10 cellular contexts compared by ENCODE assay signal in the genomic region with DNA sequence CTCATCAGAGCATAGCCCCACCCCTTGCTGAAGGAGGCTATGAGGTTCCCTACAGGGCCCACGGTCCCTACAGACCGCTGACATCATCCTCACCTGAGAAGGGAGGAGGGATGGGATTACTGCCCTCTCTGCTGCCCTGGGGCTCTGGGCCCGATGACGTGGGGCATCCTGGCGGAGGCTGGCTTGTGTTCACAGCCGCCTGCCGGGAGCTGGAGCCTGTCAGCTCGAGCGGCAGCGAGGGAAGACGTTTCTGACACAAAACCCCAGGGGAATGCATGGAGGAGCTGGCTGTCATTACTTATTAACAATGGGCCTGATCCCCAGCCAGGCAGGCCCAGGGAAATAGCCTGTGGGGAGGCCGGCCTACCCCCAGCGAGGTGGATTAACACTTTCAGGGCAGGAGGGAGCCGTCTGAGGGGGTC.
DNase-seq lines count a peak whose midpoint lies in the region; TF ChIP-seq lines count a peak whose summit lies in the region.
"Had no signal": no experiment of that assay in that cellular context is flagged by ENCODE, and none has a peak within 500 bp of the region (broad histone marks: within the 10 kb centered on the region; RNA-seq: fewer than 3 reads in every experiment).

No MANE protein-coding gene starts in this region.

- WGBS in HUES64: 0% methylated on average over 11 of the region's 14 CpGs

- H3K27me3 ChIP-seq in BE2C (no peaks in the 10 kb centered on the region), HUES64 (ENCODE audit: insufficient read depth, low read length) (no peaks in the 10 kb centered on the region), WERI-Rb-1 (ENCODE audit: insufficient read depth, low read depth, severe bottlenecking) (peaks cover 7% of the 10 kb centered on the region)

- H3K36me3 ChIP-seq in BE2C: no peaks in the 10 kb centered on the region
- H3K36me3 ChIP-seq in HUES64 (ENCODE audit: insufficient read depth, low read length): no peaks in the 10 kb centered on the region
- H3K36me3 ChIP-seq in WERI-Rb-1: no peaks in the 10 kb centered on the region

- DNase-seq in BE2C: peak; percentile 92
- DNase-seq in WERI-Rb-1: peak; percentile 83
- DNase-seq in left kidney (ENCODE audit: low read depth, low spot score): peak; percentile 83
- no peak for DNase-seq in activated CD8-positive, alpha-beta memory T cell treated with anti-CD3 and anti-CD28 coated beads for 24 hours
- DNase-seq in epidermal melanocyte (ENCODE audit: insufficient read length, low spot score): no peak
- no peak for DNase-seq in NK-92 treated with Interleukin-12 subunit alpha and Interleukin-12 subunit beta, amount 100 ng/mL, for 24 hours (lab: John Stamatoyannopoulos, UW)
- DNase-seq in GM19238 (ENCODE audit: insufficient read length, low spot score): no peak
- DNase-seq: activated CD4-positive, alpha-beta memory T cell treated with anti-CD3 and anti-CD28 coated beads for 36 hours; NCI-H2029 treated with DMSO at 0.1 percent for 48 hours had no signal

- H3K9me3 ChIP-seq in BE2C (no peaks in the 10 kb centered on the region), HUES64 (ENCODE audit: insufficient read depth, low read depth, low read length) (no peaks in the 10 kb centered on the region), WERI-Rb-1 (ENCODE audit: severe bottlenecking) (no peaks in the 10 kb centered on the region)

- H3K4me1 ChIP-seq in BE2C: peaks cover 25% of the 10 kb centered on the region
- H3K4me1 ChIP-seq in HUES64 (ENCODE audit: insufficient read depth, low read length): peaks cover 33% of the 10 kb centered on the region

- no peak overlapping the region for H3K9ac ChIP-seq in HUES64 (ENCODE audit: low read depth, low read length)

- H3K4me3 ChIP-seq in BE2C (ENCODE audit: low read depth, low read length): no peak overlapping the region
- no peak overlapping the region for H3K4me3 ChIP-seq in HUES64 (ENCODE audit: low read length)
- peak overlapping the region; percentile 19 for H3K4me3 ChIP-seq in WERI-Rb-1 (ENCODE audit: low read depth, low read length)

- TF ChIP-seq CTCF in BE2C (IDR thresholded peaks at IDR 0.05; ENCODE audit: low read depth, low read length) (no peak), WERI-Rb-1 (IDR thresholded peaks at IDR 0.05; ENCODE audit: low read depth, low read length) (no peak)

- H3K27ac ChIP-seq in HUES64 (ENCODE audit: low read depth, low read length) (peak overlapping the region; percentile 82; the same call in 1 of the 2 replicates), WERI-Rb-1 (no peak overlapping the region)

Comparison
In these comparisons a context has a peak if more than half of its experiments do, and no peak if none do; other contexts are left out.
1. DNase-seq: peak in BE2C (single experiment), WERI-Rb-1 (single experiment) and left kidney (single experiment); none in activated CD8-positive, alpha-beta memory T cell treated with anti-CD3 and anti-CD28 coated beads for 24 hours (single experiment), epidermal melanocyte (single experiment), NK-92 treated with Interleukin-12 subunit alpha and Interleukin-12 subunit beta, amount 100 ng/mL, for 24 hours (single experiment) and GM19238 (single experiment).